ENCODE assay signal across 16 cellular contexts in genomic region chr15:86016750-86017149, GRCh38.
"Had no signal": no experiment of that assay in that cellular context is flagged by ENCODE, and none has a peak within 500 bp of the region (broad histone marks: within the 10 kb centered on the region; RNA-seq: fewer than 3 reads in every experiment).

No MANE protein-coding gene starts in this region.

- H3K27me3 ChIP-seq: brain microvascular endothelial cell had no signal

- ATAC-seq: activated CD4-positive, alpha-beta T cell treated with anti-CD3 and anti-CD28 coated beads for 36 hours; right cardiac atrium had no signal

- H3K4me1 ChIP-seq: prostate gland had no signal

- H3K9me3 ChIP-seq: prostate gland had no signal

- H3K36me3 ChIP-seq: brain microvascular endothelial cell, prostate gland had no signal

- H3K27ac ChIP-seq: brain microvascular endothelial cell, prostate gland had no signal

- DNase-seq: activated CD4-positive, alpha-beta memory T cell treated with anti-CD3 and anti-CD28 coated beads for 36 hours; activated CD4-positive, alpha-beta T cell treated with anti-CD3 and anti-CD28 coated beads for 36 hours; activated effector memory CD4-positive, alpha-beta T cell treated with anti-CD3 and anti-CD28 coated beads, Interleukin-2, amount 50 U/mL, for 16 hours; activated naive CD8-positive, alpha-beta T cell treated with anti-CD3 and anti-CD28 coated beads for 36 hours; activated T-cell treated with anti-CD3 and anti-CD28 coated beads, Interleukin-2, amount 50 U/mL, for 48 hours; amygdala; brain microvascular endothelial cell; effector memory CD4-positive, alpha-beta T cell; foreskin melanocyte; kidney glomerular epithelial cell; right cardiac atrium; small intestine; stimulated activated CD4-positive, alpha-beta T cell treated with anti-CD3 and anti-CD28 coated beads, Interleukin-4, amount 100 ng/mL, for 4 hours; stimulated activated CD8-positive, alpha-beta memory T cell treated with anti-CD3 and anti-CD28 coated beads, Interleukin-4, amount 100 ng/mL, for 48 hours; stimulated activated naive CD4-positive, alpha-beta T cell treated with Interleukin-2 at 50 U/mL for 16 hours had no signal

- H3K4me3 ChIP-seq: prostate gland had no signal
